Comparison of ENCODE assay signal across 26 cellular contexts in genomic region chr9:117169089-117169488, GRCh38.
"Had no signal": no experiment of that assay in that cellular context is flagged by ENCODE, and none has a peak within 500 bp of the region (broad histone marks: within the 10 kb centered on the region; RNA-seq: fewer than 3 reads in every experiment).

No MANE protein-coding gene starts in this region.

- H3K9ac ChIP-seq: KMS-11 had no signal

- ATAC-seq: activated CD8-positive, alpha-beta memory T cell treated with anti-CD3 and anti-CD28 coated beads, Interleukin-2, amount 10 ng/mL, durations not matched to agents 7 days and 5 days; activated CD8-positive, alpha-beta T cell treated with anti-CD3 and anti-CD28 coated beads, Interleukin-2, amount 10 ng/mL, durations not matched to agents 7 days and 5 days; activated naive CD4-positive, alpha-beta T cell treated with anti-CD3 and anti-CD28 coated beads, Interleukin-2, amount 50 U/mL, for 72 hours; activated naive CD8-positive, alpha-beta T cell treated with anti-CD3 and anti-CD28 coated beads, Interleukin-2, amount 50 U/mL, for 24 hours; activated T-cell treated with anti-CD3 and anti-CD28 coated beads, Interleukin-2, amount 50 U/mL, for 4 hours; body of pancreas; T-helper 17 cell had no signal

- H3K9me3 Mint-ChIP-seq: activated T-cell treated with anti-CD3 and anti-CD28 coated beads, Interleukin-2, amount 50 U/mL, for 4 hours; WTC11 had no signal

- H3K4me1 Mint-ChIP-seq: activated CD8-positive, alpha-beta memory T cell treated with anti-CD3 and anti-CD28 coated beads, Interleukin-2, amount 10 ng/mL, durations not matched to agents 7 days and 5 days; activated naive CD8-positive, alpha-beta T cell treated with anti-CD3 and anti-CD28 coated beads, Interleukin-2, amount 50 U/mL, for 24 hours; T-helper 17 cell had no signal

- DNase-seq: activated CD4-positive, alpha-beta T cell treated with anti-CD3 and anti-CD28 coated beads for 48 hours; activated CD4-positive, alpha-beta T cell treated with anti-CD3 and anti-CD28 coated beads, Interleukin-2, amount 50 U/mL, for 4 hours; activated CD4-positive, CD25-positive, alpha-beta regulatory T cell treated with anti-CD3 and anti-CD28 coated beads, Interleukin-2, amount 50 U/mL, for 72 hours; activated CD8-positive, alpha-beta memory T cell treated with anti-CD3 and anti-CD28 coated beads, Interleukin-2, amount 10 ng/mL, durations not matched to agents 7 days and 5 days; activated CD8-positive, alpha-beta T cell treated with anti-CD3 and anti-CD28 coated beads, Interleukin-2, amount 10 ng/mL, durations not matched to agents 7 days and 5 days; activated effector memory CD4-positive, alpha-beta T cell treated with anti-CD3 and anti-CD28 coated beads, Interleukin-2, amount 50 U/mL, for 16 hours; activated naive CD4-positive, alpha-beta T cell treated with Interleukin-2 at 50 U/mL for 16 hours; activated naive CD8-positive, alpha-beta T cell treated with anti-CD3 and anti-CD28 coated beads, Interleukin-2, amount 50 U/mL, for 24 hours; activated T-cell treated with anti-CD3 and anti-CD28 coated beads, Interleukin-2, amount 50 U/mL, for 4 hours; amniotic stem cell; body of pancreas; cerebellar nuclear complex; NCI-H1092; NCI-H1694 treated with DMSO at 0.1 percent for 48 hours; NCI-H2029 treated with DMSO at 0.1 percent for 48 hours; NCI-H345; NCI-H510A; NCI-H526 treated with DMSO at 0.1 percent for 48 hours; SHP77; T-helper 17 cell; T-helper 9 cell had no signal

- H3K4me3 ChIP-seq: ascending aorta, body of pancreas, SJSA1 had no signal

- H3K9me3 ChIP-seq: ascending aorta, body of pancreas, SJSA1 had no signal

- H3K36me3 Mint-ChIP-seq: activated CD8-positive, alpha-beta memory T cell treated with anti-CD3 and anti-CD28 coated beads, Interleukin-2, amount 10 ng/mL, durations not matched to agents 7 days and 5 days; activated naive CD4-positive, alpha-beta T cell treated with anti-CD3 and anti-CD28 coated beads, Interleukin-2, amount 50 U/mL, for 72 hours; WTC11 had no signal

- H3K4me1 ChIP-seq: ascending aorta, body of pancreas, SJSA1 had no signal

- H3K27ac ChIP-seq: ascending aorta, body of pancreas, KMS-11, SJSA1 had no signal

- H3K27me3 ChIP-seq: ascending aorta, body of pancreas, SJSA1 had no signal

- H3K36me3 ChIP-seq: ascending aorta, SJSA1 had no signal

- H3K27me3 Mint-ChIP-seq: activated CD8-positive, alpha-beta memory T cell treated with anti-CD3 and anti-CD28 coated beads, Interleukin-2, amount 10 ng/mL, durations not matched to agents 7 days and 5 days; T-helper 17 cell had no signal

- H3K27ac Mint-ChIP-seq: activated CD8-positive, alpha-beta memory T cell treated with anti-CD3 and anti-CD28 coated beads, Interleukin-2, amount 10 ng/mL, durations not matched to agents 7 days and 5 days; activated CD8-positive, alpha-beta T cell treated with anti-CD3 and anti-CD28 coated beads, Interleukin-2, amount 10 ng/mL, durations not matched to agents 7 days and 5 days; activated naive CD4-positive, alpha-beta T cell treated with anti-CD3 and anti-CD28 coated beads, Interleukin-2, amount 50 U/mL, for 72 hours; activated naive CD8-positive, alpha-beta T cell treated with anti-CD3 and anti-CD28 coated beads, Interleukin-2, amount 50 U/mL, for 24 hours; T-helper 17 cell; WTC11 had no signal

- H3K4me3 Mint-ChIP-seq: activated CD8-positive, alpha-beta memory T cell treated with anti-CD3 and anti-CD28 coated beads, Interleukin-2, amount 10 ng/mL, durations not matched to agents 7 days and 5 days; activated CD8-positive, alpha-beta T cell treated with anti-CD3 and anti-CD28 coated beads, Interleukin-2, amount 10 ng/mL, durations not matched to agents 7 days and 5 days; activated naive CD8-positive, alpha-beta T cell treated with anti-CD3 and anti-CD28 coated beads, Interleukin-2, amount 50 U/mL, for 24 hours; activated T-cell treated with anti-CD3 and anti-CD28 coated beads, Interleukin-2, amount 50 U/mL, for 4 hours; T-helper 17 cell; WTC11 had no signal
